Comparison of ENCODE assay signal across 10 cellular contexts in genomic region chr4:56981795-56982201, GRCh38. TPM values are rescaled to one million over a fixed set of nuclear protein-coding genes. Genes with fewer than 3 reads are reported as not detected.
DNase-seq lines count a peak whose midpoint lies in the region; ATAC-seq and TF ChIP-seq lines count a peak whose summit lies in the region.
"Had no signal": no experiment of that assay in that cellular context is flagged by ENCODE, and none has a peak within 500 bp of the region (broad histone marks: within the 10 kb centered on the region; RNA-seq: fewer than 3 reads in every experiment).

No MANE protein-coding gene starts in this region.

- H3K36me3 ChIP-seq in ACC112 (ENCODE audit: insufficient read depth, low read length) (peaks cover 14% of the 10 kb centered on the region), HUES6 (ENCODE audit: control insufficient read depth, insufficient read depth, low read length) (peaks cover 13% of the 10 kb centered on the region), transverse colon (peaks cover 0 to 11% (median 4%) of the 10 kb centered on the region in 4 donors)
- H3K36me3 ChIP-seq: ovary had no signal

- no peak for DNase-seq in activated naive CD4-positive, alpha-beta T cell treated with anti-CD3 and anti-CD28 coated beads, Interleukin-2, amount 50 U/mL, for 72 hours (ENCODE audit: low spot score in 2 of 2)
- DNase-seq in immature natural killer cell (peak in 1 of 3 donors; percentile 9), transverse colon (no peak), NCI-H510A treated with DMSO at 0.1 percent for 48 hours (lab: John Stamatoyannopoulos, UW) (no peak)
- DNase-seq: MG63, ovary had no signal

- H3K9me3 ChIP-seq in HUES6 (ENCODE audit: control insufficient read depth, insufficient read depth, low read depth, low read length) (no peaks in the 10 kb centered on the region), transverse colon (no peaks in the 10 kb centered on the region)
- H3K9me3 ChIP-seq: MG63, ovary had no signal

- peak overlapping the region; percentile 75 to 93 for H3K27ac Mint-ChIP-seq in activated naive CD4-positive, alpha-beta T cell treated with anti-CD3 and anti-CD28 coated beads, Interleukin-2, amount 50 U/mL, for 72 hours
- peak overlapping the region; percentile 49 to 97 (median 71) for H3K27ac Mint-ChIP-seq in immature natural killer cell

- H3K36me3 Mint-ChIP-seq in activated naive CD4-positive, alpha-beta T cell treated with anti-CD3 and anti-CD28 coated beads, Interleukin-2, amount 50 U/mL, for 72 hours: peaks cover 25 to 42% of the 10 kb centered on the region in 2 donors
- H3K36me3 Mint-ChIP-seq in immature natural killer cell: peaks cover 0 to 8% (median 6%) of the 10 kb centered on the region in 3 donors

- intact Hi-C loops in transverse colon (cut with DNase I; ENCODE audit: low total_unique reads): no loop called here

- peaks cover 22% of the 10 kb centered on the region for H3K4me1 ChIP-seq in ACC112 (ENCODE audit: control insufficient read depth, insufficient read depth, low read length, unreplicated experiment)
- no peaks in the 10 kb centered on the region; the same call in 1 of the 2 replicates for H3K4me1 ChIP-seq in HUES6 (ENCODE audit: control insufficient read depth, insufficient read depth, low read length)
- peaks cover 14 to 36% (median 22%) of the 10 kb centered on the region in 4 donors for H3K4me1 ChIP-seq in transverse colon

- WGBS in transverse colon (ENCODE audit: low coverage in 1 of 2), 2 donors: 71 to 81% methylated on average over 4 of the region's 4 CpGs

- peak overlapping the region; percentile 55 to 100 (median 68) for H3K4me3 Mint-ChIP-seq in immature natural killer cell

- no peak for TF ChIP-seq EP300 in transverse colon (IDR thresholded peaks at IDR 0.05; ENCODE audit: low read depth)

- H3K9ac ChIP-seq in HUES6 (ENCODE audit: low read length): no peak overlapping the region

- in situ Hi-C loops in transverse colon (cut with MboI; ENCODE audit: low pct_ligation_motif_present in 1 of 4, low pct_unique_long_range_greater_than_20kb in 1 of 4, low sequenced_read_pairs in 3 of 4): no loop called here

- no peak overlapping the region for H2AFZ ChIP-seq in ACC112 (ENCODE audit: low read length, unreplicated experiment)

- H3K27ac ChIP-seq in ACC112 (ENCODE audit: low read depth, low read length) (peak overlapping the region; percentile 70), HUES6 (ENCODE audit: low read depth, low read length) (no peak overlapping the region), transverse colon (no peak overlapping the region)
- H3K27ac ChIP-seq: ovary had no signal

- H3K27me3 Mint-ChIP-seq in immature natural killer cell (ENCODE audit: low read depth in 3 of 3): peaks cover 18 to 35% (median 28%) of the 10 kb centered on the region in 3 donors

- TF ChIP-seq POLR2A in transverse colon (IDR thresholded peaks at IDR 0.05) (no peak), GM18505 (IDR thresholded peaks at IDR 0.05; ENCODE audit: borderline replicate concordance, extremely low read depth, insufficient read depth, insufficient read length) (no peak)

- no peak for TF ChIP-seq CTCF in transverse colon (IDR thresholded peaks at IDR 0.05)

- H3K79me2 ChIP-seq in ACC112 (ENCODE audit: control insufficient read depth, insufficient read depth, low read length, unreplicated experiment): peaks cover 85% of the 10 kb centered on the region

- ATAC-seq in activated naive CD4-positive, alpha-beta T cell treated with anti-CD3 and anti-CD28 coated beads, Interleukin-2, amount 50 U/mL, for 72 hours: no peak
- ATAC-seq in GM21717 (IDR thresholded peaks at IDR 0.05; ENCODE audit: unreplicated experiment) (no peak), GM18505 (IDR thresholded peaks at IDR 0.05; ENCODE audit: unreplicated experiment) (no peak)

- H3K9me3 Mint-ChIP-seq in activated naive CD4-positive, alpha-beta T cell treated with anti-CD3 and anti-CD28 coated beads, Interleukin-2, amount 50 U/mL, for 72 hours: no peaks in the 10 kb centered on the region
- H3K9me3 Mint-ChIP-seq in immature natural killer cell: peaks cover 0 to 2% (median 0%) of the 10 kb centered on the region in 6 donors

- peaks cover 64 to 83% of the 10 kb centered on the region in 2 donors for H3K4me1 Mint-ChIP-seq in immature natural killer cell

- H3K4me3 ChIP-seq in ACC112 (ENCODE audit: low read depth, low read length): peak overlapping the region; percentile 96
- H3K4me3 ChIP-seq in HUES6 (ENCODE audit: low read depth, low read length): peak overlapping the region; percentile 12; the same call in 1 of the 2 replicates
- H3K4me3 ChIP-seq in transverse colon: no peak overlapping the region
- H3K4me3 ChIP-seq: MG63, ovary had no signal

- H3K27me3 ChIP-seq in ACC112 (ENCODE audit: insufficient read depth, low read length) (no peaks in the 10 kb centered on the region), HUES6 (ENCODE audit: control insufficient read depth, insufficient read depth, low read length) (no peaks in the 10 kb centered on the region), transverse colon (no peaks in the 10 kb centered on the region)
- H3K27me3 ChIP-seq: MG63, ovary had no signal

RNA-seq across cellular contexts. Expression of gene POLR2B, which starts 3.1 kb away (rescaled TPM):
- 100 to 1,000 TPM; 133 to 142 TPM for total RNA-seq in activated naive CD4-positive, alpha-beta T cell treated with anti-CD3 and anti-CD28 coated beads, Interleukin-2, amount 50 U/mL, for 72 hours
- polyA plus RNA-seq in immature natural killer cell: 10 to 100 TPM; 40.7 to 71.6 (median 68.8) TPM
- total RNA-seq in transverse colon: 10 to 100 TPM; 39.8 to 74.8 (median 53.4) TPM

RNA-seq across cellular contexts. Expression of gene NOA1, which starts 4.4 kb away (rescaled TPM):
- 10 to 100 TPM; 31.4 to 31.8 TPM for total RNA-seq in activated naive CD4-positive, alpha-beta T cell treated with anti-CD3 and anti-CD28 coated beads, Interleukin-2, amount 50 U/mL, for 72 hours
- polyA plus RNA-seq in immature natural killer cell: 10 to 100 TPM; 12.2 to 18.9 (median 14.3) TPM
- 10 to 100 TPM; 32.5 to 75.4 (median 39.6) TPM for total RNA-seq in transverse colon

Comparison
In these comparisons a context has a peak if more than half of its experiments do, and no peak if none do; other contexts are left out.
1. H3K4me3 ChIP-seq: peak in ACC112 (single experiment) and HUES6 (single experiment); none in transverse colon (0 of 4).